Comparison of ENCODE assay signal across 8 cellular contexts in genomic region chr19:57849666-57850473, GRCh38. TPM values are rescaled to one million over a fixed set of nuclear protein-coding genes. Genes with fewer than 3 reads are reported as not detected.
A peak's percentile ranks its signal among the peaks of the same experiment; 100 is the strongest.
DNase-seq lines count a peak whose midpoint lies in the region; ATAC-seq lines count a peak whose summit lies in the region.
"Not testable (repeated sequence)": the region's sequence is repeated elsewhere in the genome, so short reads cannot be mapped to it uniquely, and the experiment has no call there.

ZNF587 (plus strand) TSS chr19:57849859; CDS start chr19:57850039, 180 bp downstream.

- intact Hi-C loops in aorta (cut with DNase I), result not testable (repeated sequence)

- not testable (repeated sequence) for H3K4me1 ChIP-seq in aorta (ENCODE audit: control insufficient read depth in 1 of 2, insufficient read depth in 2 of 2, low read length in 2 of 2)

- not testable (repeated sequence) for H3K36me3 ChIP-seq in aorta (ENCODE audit: control insufficient read depth in 1 of 2, insufficient read depth in 2 of 2, low read length in 1 of 2)

- DNase-seq in NCI-H1930 (lab: John Stamatoyannopoulos, UW), result peak; percentile 70 to 88
- peak; percentile 43 for DNase-seq in T1000 (lab: John Stamatoyannopoulos, UW)
- peak; percentile 92 for DNase-seq in astrocyte of the hippocampus (ENCODE audit: low read depth, low spot score)
- peak in 50 of 51 donors; percentile 2 to 83 (median 52) for DNase-seq in hypothalamus (lab: John Stamatoyannopoulos, UW)
- peak; percentile 81 for DNase-seq in retina
- DNase-seq in aorta, result peak in 1 of 2 donors; percentile 79

- H3K27ac ChIP-seq in aorta (ENCODE audit: low read depth in 1 of 2, low read length in 2 of 2), result not testable (repeated sequence)

- WGBS in aorta, 2 donors, result 0% methylated on average over 35 to 42 of the region's 42 CpGs

- not testable (repeated sequence) for H3K9me3 ChIP-seq in aorta (ENCODE audit: control insufficient read depth, low read length)

- peak; percentile 84 for ATAC-seq in GM18499 (IDR thresholded peaks at IDR 0.05; ENCODE audit: insufficient read depth, unreplicated experiment)
- ATAC-seq in HG02938 (IDR thresholded peaks at IDR 0.05; ENCODE audit: unreplicated experiment), result peak; percentile 96
- peak; percentile 93 for ATAC-seq in aorta (ENCODE audit: low FRiP score)

- peak within 1 kb of the TSS; percentile 50 to 66 for H3K4me3 ChIP-seq in aorta (ENCODE audit: low read length in 2 of 2)

- not testable (repeated sequence) for H3K27me3 ChIP-seq in aorta (ENCODE audit: control insufficient read depth in 1 of 2, insufficient read depth in 2 of 2, low read length in 1 of 2)

RNA-seq across cellular contexts. Expression of gene ZNF587, which starts in this region (rescaled TPM):
- 10 to 100 TPM; 24.9 to 40.8 TPM for total RNA-seq in aorta
- 1 to 10 TPM; 3.4 to 9.6 TPM for polyA plus RNA-seq in aorta
